In the genomic region with DNA sequence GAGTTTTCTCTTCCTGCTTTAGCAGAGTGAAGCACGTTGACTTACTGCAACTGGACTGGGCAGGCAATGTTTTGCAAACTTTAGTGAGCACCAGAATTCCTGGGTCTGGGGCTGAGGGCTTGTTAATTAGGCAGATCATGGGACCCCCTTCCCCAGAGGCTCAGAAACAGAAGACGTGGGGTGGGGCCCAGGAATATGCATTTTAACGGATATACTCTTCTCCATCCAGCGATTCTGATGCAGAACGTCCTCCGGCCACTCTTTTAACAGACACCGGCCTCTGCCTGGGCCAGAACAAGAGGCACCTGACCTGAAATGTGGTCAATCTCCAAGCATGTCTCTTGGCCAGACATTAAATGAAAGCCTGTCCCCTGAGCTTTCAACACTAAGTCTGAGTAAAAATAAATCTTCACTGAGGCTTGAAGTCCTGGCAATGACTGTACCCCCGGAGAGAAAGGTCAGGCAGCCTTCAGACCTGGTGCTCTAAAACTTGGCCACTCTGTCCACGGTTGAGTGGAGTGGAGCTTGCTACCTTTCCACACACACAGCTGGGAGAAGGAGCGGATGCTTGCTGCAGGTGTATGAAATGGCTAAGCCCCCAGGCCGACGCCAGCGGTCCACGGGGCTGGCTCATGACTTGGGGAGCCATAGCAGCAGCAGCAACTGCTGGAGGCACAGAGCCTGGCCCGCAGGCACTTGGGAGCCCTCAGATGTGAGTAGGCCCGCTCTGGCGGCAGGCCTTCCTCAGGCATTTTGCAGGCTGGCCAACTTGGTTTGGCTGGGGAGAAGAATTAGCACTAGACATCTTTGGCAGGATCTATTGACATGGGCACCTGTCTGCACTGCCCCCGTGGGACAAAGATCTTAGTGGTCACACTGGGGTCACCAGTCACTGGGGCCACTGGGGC, we compare ENCODE assay signal across 14 cellular contexts.
"Had no signal": no experiment of that assay in that cellular context is flagged by ENCODE, and none has a peak within 500 bp of the region (broad histone marks: within the 10 kb centered on the region; RNA-seq: fewer than 3 reads in every experiment).

No MANE protein-coding gene starts in this region.

- ATAC-seq: activated CD4-positive, alpha-beta T cell treated with anti-CD3 and anti-CD28 coated beads for 36 hours; activated CD8-positive, alpha-beta memory T cell treated with anti-CD3 and anti-CD28 coated beads, Interleukin-2, amount 10 ng/mL, durations not matched to agents 7 days and 5 days had no signal

- H3K9me3 ChIP-seq: ovary, upper lobe of left lung had no signal

- H3K4me1 ChIP-seq: upper lobe of left lung had no signal

- DNase-seq: activated CD4-positive, alpha-beta memory T cell treated with anti-CD3 and anti-CD28 coated beads for 36 hours; activated CD4-positive, alpha-beta T cell treated with anti-CD3 and anti-CD28 coated beads for 36 hours; activated CD8-positive, alpha-beta memory T cell treated with anti-CD3 and anti-CD28 coated beads, Interleukin-2, amount 10 ng/mL, durations not matched to agents 7 days and 5 days; activated naive CD4-positive, alpha-beta T cell treated with anti-CD3 and anti-CD28 coated beads, Interleukin-2, amount 10 ng/mL, durations not matched to agents 7 days and 5 days; activated T-cell treated with anti-CD3 and anti-CD28 coated beads, Interleukin-2, amount 50 U/mL, for 1 hour; hippocampal formation; kidney; ovary; stimulated activated CD4-positive, alpha-beta T cell treated with anti-CD3 and anti-CD28 coated beads, Interleukin-15, amount 100 ng/mL, for 24 hours; stimulated activated CD4-positive, alpha-beta T cell treated with anti-CD3 and anti-CD28 coated beads, Interleukin-4, amount 100 ng/mL, for 1 hour; stimulated activated naive CD4-positive, alpha-beta T cell; T-helper 2 cell had no signal

- H3K27me3 ChIP-seq: ovary, upper lobe of left lung had no signal

- H3K27ac ChIP-seq: ovary, upper lobe of left lung had no signal

- H3K36me3 ChIP-seq: ovary, upper lobe of left lung had no signal

- H3K4me3 ChIP-seq: ovary, skin epidermis, upper lobe of left lung had no signal
